8 cellular contexts compared by ENCODE assay signal in genomic region chr12:111753144-111753881, GRCh38. TPM values are rescaled to one million over a fixed set of nuclear protein-coding genes. Genes with fewer than 3 reads are reported as not detected.
DNase-seq lines count a peak whose midpoint lies in the region; ATAC-seq and FAIRE-seq lines count a peak whose summit lies in the region.

No MANE protein-coding gene starts in this region.

- intact Hi-C loops in left cardiac atrium (cut with DNase I): loop anchor here in 1 of 2 donors (2.0 to 5.0 kb wide), 2 partner anchors 34 to 59 kb away; no protein-coding TSS in a partner anchor

- no peak overlapping the region for H3K4me3 ChIP-seq in adipocyte (ENCODE audit: low read length)
- H3K4me3 ChIP-seq in skeletal muscle cell (ENCODE audit: low read depth, low read length): no peak overlapping the region

- H3K4me1 ChIP-seq in adipocyte (ENCODE audit: control insufficient read depth, insufficient read depth, low read length): peaks cover 14% of the 10 kb centered on the region

- H3K9me3 ChIP-seq in adipocyte (ENCODE audit: control insufficient read depth, low read length): no peaks in the 10 kb centered on the region

- peak; percentile 86 for FAIRE-seq in HTR-8/SVneo (lab: Jason Lieb, UNC)

- H3K27me3 ChIP-seq in adipocyte (replicated peaks; ENCODE audit: control insufficient read depth, insufficient read depth, low read length): no peaks in the 10 kb centered on the region

- ATAC-seq in left cardiac atrium (peak; percentile 80 to 83), GM19455 (IDR thresholded peaks at IDR 0.05; ENCODE audit: unreplicated experiment) (no peak), HG03378 (IDR thresholded peaks at IDR 0.05; ENCODE audit: unreplicated experiment) (no peak)

- peaks cover 20% of the 10 kb centered on the region for H3K36me3 ChIP-seq in adipocyte (ENCODE audit: control insufficient read depth, insufficient read depth, low read length, severe bottlenecking)

- H3K9ac ChIP-seq in adipocyte (ENCODE audit: low read length): no peak overlapping the region

- DNase-seq in D341Med (ENCODE audit: low spot score) (peak; percentile 92), HTR-8/SVneo (ENCODE audit: insufficient read length, low spot score) (peak; percentile 85), adipocyte (ENCODE audit: low read depth) (peak; percentile 65), left cardiac atrium (peak; percentile 77), skeletal muscle cell (ENCODE audit: low read depth) (peak; percentile 17), NCI-H2171 (lab: John Stamatoyannopoulos, UW) (no peak)

RNA-seq across cellular contexts. Expression of gene ALDH2, which starts 13.4 kb away (rescaled TPM):
- 100 to 1,000 TPM; 268 to 331 TPM for total RNA-seq in left cardiac atrium

Comparison
In these comparisons a context has a peak if more than half of its experiments do, and no peak if none do; other contexts are left out.
1. ATAC-seq: peak in left cardiac atrium (2 of 2); none in GM19455 (single experiment) and HG03378 (single experiment).